ENCODE assay signal across 8 cellular contexts in genomic region chr1:30718091-30718635, GRCh38. TPM values are rescaled to one million over a fixed set of nuclear protein-coding genes. Genes with fewer than 3 reads are reported as not detected.
DNase-seq lines count a peak whose midpoint lies in the region; ATAC-seq and TF ChIP-seq lines count a peak whose summit lies in the region.

No MANE protein-coding gene starts in this region.

- TF ChIP-seq CTCF in HFFc6 (IDR thresholded peaks at IDR 0.05) (no peak), NB4 (IDR thresholded peaks at IDR 0.05; ENCODE audit: low read depth, low read length) (no peak), omental fat pad (IDR thresholded peaks at IDR 0.05) (no peak), suprapubic skin (IDR thresholded peaks at IDR 0.05) (no peak)

- DNase-seq in GDM1 (lab: John Stamatoyannopoulos, UW) (peak; percentile 99), HFFc6 (peak; percentile 97), NB4 (ENCODE audit: low read depth) (peak; percentile 94), SK-MEL-5 (ENCODE audit: low read depth, low spot score) (peak; percentile 96), germinal center (ENCODE audit: low spot score) (peak; percentile 93), omental fat pad (ENCODE audit: low spot score) (peak; percentile 99), suprapubic skin (ENCODE audit: low spot score in 2 of 2) (peak; percentile 99 to 100)
- DNase-seq in activated naive CD4-positive, alpha-beta T cell treated with anti-CD3 and anti-CD28 coated beads for 36 hours, result peak; percentile 100

- no peaks in the 10 kb centered on the region for H3K27me3 ChIP-seq in suprapubic skin

- peaks cover 6% of the 10 kb centered on the region for H3K27me3 Mint-ChIP-seq in HFFc6 (ENCODE audit: insufficient read depth)
- H3K27me3 Mint-ChIP-seq in activated naive CD4-positive, alpha-beta T cell treated with anti-CD3 and anti-CD28 coated beads for 36 hours (ENCODE audit: low read depth), result no peaks in the 10 kb centered on the region

- H3K36me3 ChIP-seq in suprapubic skin, result peaks cover 15% of the 10 kb centered on the region

- intact Hi-C loops in activated naive CD4-positive, alpha-beta T cell treated with anti-CD3 and anti-CD28 coated beads for 36 hours (cut with micrococcal nuclease), result loop anchor here (1.0 to 2.0 kb wide), 6 partner anchors 25 to 1536 kb away; partner anchors contain the start of genes SNRNP40 and ZCCHC17

- H3K36me3 Mint-ChIP-seq in HFFc6 (ENCODE audit: low read depth), result peaks cover 4% of the 10 kb centered on the region; the same call in 1 of the 2 replicates
- peaks cover 1% of the 10 kb centered on the region for H3K36me3 Mint-ChIP-seq in activated naive CD4-positive, alpha-beta T cell treated with anti-CD3 and anti-CD28 coated beads for 36 hours (ENCODE audit: low read depth)

- peaks cover 15% of the 10 kb centered on the region for H3K9me3 Mint-ChIP-seq in HFFc6
- peaks cover 9% of the 10 kb centered on the region for H3K9me3 Mint-ChIP-seq in activated naive CD4-positive, alpha-beta T cell treated with anti-CD3 and anti-CD28 coated beads for 36 hours

- no peak overlapping the region for H3K4me3 ChIP-seq in NB4 (ENCODE audit: low read depth, low read length)
- H3K4me3 ChIP-seq in suprapubic skin, result peak overlapping the region; percentile 50

- 2% methylated on average over 39 of the region's 50 CpGs for WGBS in suprapubic skin

- in situ Hi-C loops in SK-MEL-5 (cut with HindIII; ENCODE audit: low pct_unique_long_range_greater_than_20kb, low sequenced_read_pairs), result no loop called here

- CTCF ChIA-PET in activated naive CD4-positive, alpha-beta T cell treated with anti-CD3 and anti-CD28 coated beads for 36 hours (lab: Charles Lee), result interaction anchor here (0.6 to 11.0 kb wide), 19 partner anchors 9 to 210 kb away, joined by 3 to 355 read pairs (median 10); partner anchors contain the start of gene LAPTM5

- H3K4me3 Mint-ChIP-seq in HFFc6, result peak overlapping the region; percentile 86
- peak overlapping the region; percentile 94 for H3K4me3 Mint-ChIP-seq in activated naive CD4-positive, alpha-beta T cell treated with anti-CD3 and anti-CD28 coated beads for 36 hours

- no peak for TF ChIP-seq POLR2A in NB4 (IDR thresholded peaks at IDR 0.05; ENCODE audit: extremely low read depth, insufficient read length)
- no peak for TF ChIP-seq POLR2A in suprapubic skin (IDR thresholded peaks at IDR 0.05)

- peak overlapping the region; percentile 75 for H3K27ac Mint-ChIP-seq in HFFc6
- H3K27ac Mint-ChIP-seq in activated naive CD4-positive, alpha-beta T cell treated with anti-CD3 and anti-CD28 coated beads for 36 hours, result peak overlapping the region; percentile 92

- H3K4me1 Mint-ChIP-seq in HFFc6 (ENCODE audit: low read depth), result peaks cover 16% of the 10 kb centered on the region
- peaks cover 18% of the 10 kb centered on the region for H3K4me1 Mint-ChIP-seq in activated naive CD4-positive, alpha-beta T cell treated with anti-CD3 and anti-CD28 coated beads for 36 hours (ENCODE audit: low read depth)

- peak; percentile 92 for ATAC-seq in omental fat pad (ENCODE audit: low FRiP score)

- no peaks in the 10 kb centered on the region for H3K9me3 ChIP-seq in suprapubic skin

- peak overlapping the region; percentile 62 for H3K27ac ChIP-seq in suprapubic skin

- H3K4me1 ChIP-seq in suprapubic skin, result peaks cover 20% of the 10 kb centered on the region

- TF ChIP-seq EP300 in suprapubic skin (IDR thresholded peaks at IDR 0.05), result no peak

RNA-seq across cellular contexts. Expression of gene MATN1, which starts 5.2 kb away (rescaled TPM):
- under 1 TPM in 1 of 6 experiments, not detected in 5; 0.06 TPM for total RNA-seq in HFFc6 (2021; fragmentation: NEBNext Ultra II Directional; extraction: Animal tissue kit (Norgen Biotek cat#: 25700))
- total RNA-seq in SK-MEL-5 (2014; rRNA removed; shearing (Covaris generic)), result 0.08 and 0.18 TPM in 2 replicates
- polyA plus RNA-seq in SK-MEL-5 (2015; cell fraction: cytosol; rRNA removed), result 0.58 TPM in 1 of 2 replicates, not detected in the other
- polyA plus RNA-seq in SK-MEL-5 (2015; cell fraction: nucleus; rRNA removed), result 0.11 TPM in 1 of 2 replicates, not detected in the other
- total RNA-seq in activated naive CD4-positive, alpha-beta T cell treated with anti-CD3 and anti-CD28 coated beads for 36 hours, result under 1 TPM; 0.36 to 0.37 TPM
- total RNA-seq in omental fat pad (under 1 TPM in 2 of 4 donors, not detected in 2; 0.28 to 0.84 TPM), suprapubic skin (under 1 TPM in 1 of 4 donors, not detected in 3; 0.98 TPM)

RNA-seq across cellular contexts. Expression of gene LAPTM5, which starts 39.4 kb away (rescaled TPM):
- under 1 TPM; 0.38 to 0.81 (median 0.63) TPM for total RNA-seq in HFFc6 (2021; fragmentation: NEBNext Ultra II Directional; extraction: Animal tissue kit (Norgen Biotek cat#: 25700))
- total RNA-seq in SK-MEL-5 (2014; rRNA removed; shearing (Covaris generic)), result 0.05 TPM in 1 of 2 replicates, not detected in the other
- 0.21 and 0.54 TPM in 2 replicates for polyA plus RNA-seq in SK-MEL-5 (2015; cell fraction: cytosol; rRNA removed)
- not detected in 2 replicates for polyA plus RNA-seq in SK-MEL-5 (2015; cell fraction: nucleus; rRNA removed)
- 100 to 1,000 TPM; 205 to 208 TPM for total RNA-seq in activated naive CD4-positive, alpha-beta T cell treated with anti-CD3 and anti-CD28 coated beads for 36 hours
- total RNA-seq in omental fat pad (100 to 1,000 TPM in 3 of 4 donors, 10 to 100 TPM in 1; 87.4 to 327 (median 154) TPM), suprapubic skin (10 to 100 TPM in 3 of 4 donors, 1 to 10 TPM in 1; 9.9 to 13.7 (median 12.2) TPM)

Comparison
In these comparisons a context has a peak if more than half of its experiments do, and no peak if none do; other contexts are left out.
1. RNA of gene LAPTM5, which starts 39.4 kb away (total RNA-seq): 205 to 208 TPM in activated naive CD4-positive, alpha-beta T cell treated with anti-CD3 and anti-CD28 coated beads for 36 hours and 87.4 to 327 TPM in omental fat pad; 9.9 to 13.7 TPM in suprapubic skin, 0.38 to 0.81 TPM in HFFc6 and 0.05 TPM in SK-MEL-5; every median in the first group is over 4 times any median in the second.
2. Peak in every context shown above with its lines, with median percentiles within 50 percentile points of each other: DNase-seq.